1 cellular context compared by ENCODE assay signal in the genomic region with DNA sequence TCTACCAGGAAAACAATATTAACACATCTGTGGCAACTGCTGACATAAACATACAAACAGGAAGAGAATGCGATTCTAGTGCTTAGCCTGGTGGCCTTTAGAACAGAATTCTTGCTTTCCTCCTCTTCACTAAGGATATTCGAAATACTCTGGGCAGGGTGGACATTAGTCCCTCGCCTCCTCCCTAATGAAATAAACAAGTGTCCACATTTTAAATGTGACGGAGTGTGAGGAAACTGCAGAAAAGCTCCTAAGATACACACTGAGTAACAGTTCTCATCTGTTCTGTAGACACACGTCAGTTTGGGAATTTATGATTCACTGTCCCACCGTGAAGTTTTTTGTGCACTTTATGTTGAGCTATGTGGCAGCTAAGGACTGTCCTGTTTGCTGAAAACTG.
TF ChIP-seq lines count a peak whose summit lies in the region.

No MANE protein-coding gene starts in this region.

TF ChIP-seq in SK-N-SH treated with all-trans-retinoic acid at 6 μM for 48 hours, 23 proteins besides CTCF, POLR2A, EP300 and RAD21 (continued from another document):
- TF ChIP-seq, protein P1, sequence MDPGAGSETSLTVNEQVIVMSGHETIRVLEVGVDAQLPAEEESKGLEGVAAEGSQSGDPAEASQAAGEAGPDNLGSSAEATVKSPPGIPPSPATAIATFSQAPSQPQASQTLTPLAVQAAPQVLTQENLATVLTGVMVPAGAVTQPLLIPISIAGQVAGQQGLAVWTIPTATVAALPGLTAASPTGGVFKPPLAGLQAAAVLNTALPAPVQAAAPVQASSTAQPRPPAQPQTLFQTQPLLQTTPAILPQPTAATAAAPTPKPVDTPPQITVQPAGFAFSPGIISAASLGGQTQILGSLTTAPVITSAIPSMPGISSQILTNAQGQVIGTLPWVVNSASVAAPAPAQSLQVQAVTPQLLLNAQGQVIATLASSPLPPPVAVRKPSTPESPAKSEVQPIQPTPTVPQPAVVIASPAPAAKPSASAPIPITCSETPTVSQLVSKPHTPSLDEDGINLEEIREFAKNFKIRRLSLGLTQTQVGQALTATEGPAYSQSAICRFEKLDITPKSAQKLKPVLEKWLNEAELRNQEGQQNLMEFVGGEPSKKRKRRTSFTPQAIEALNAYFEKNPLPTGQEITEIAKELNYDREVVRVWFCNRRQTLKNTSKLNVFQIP (CRISPR knock-in tag; IDR thresholded peaks at IDR 0.05; ENCODE audit: borderline replicate concordance, low read depth): no peak
- no peak for TF ChIP-seq TCF4 (CRISPR knock-in tag; IDR thresholded peaks at IDR 0.05; ENCODE audit: borderline replicate concordance)
- no peak for TF ChIP-seq TOX (CRISPR knock-in tag; IDR thresholded peaks at IDR 0.05; ENCODE audit: borderline replicate concordance)
- TF ChIP-seq PPARA (CRISPR knock-in tag; IDR thresholded peaks at IDR 0.05; ENCODE audit: borderline replicate concordance): no peak
- TF ChIP-seq ZFP30 (CRISPR knock-in tag; IDR thresholded peaks at IDR 0.05): no peak
- TF ChIP-seq ESRRG (CRISPR knock-in tag; IDR thresholded peaks at IDR 0.05): no peak
TF ChIP-seq in SK-N-SH treated with all-trans-retinoic acid at 6 μM for 48 hours: peak in this region for 0.
